Comparison of ENCODE assay signal across 8 cellular contexts in the genomic region with DNA sequence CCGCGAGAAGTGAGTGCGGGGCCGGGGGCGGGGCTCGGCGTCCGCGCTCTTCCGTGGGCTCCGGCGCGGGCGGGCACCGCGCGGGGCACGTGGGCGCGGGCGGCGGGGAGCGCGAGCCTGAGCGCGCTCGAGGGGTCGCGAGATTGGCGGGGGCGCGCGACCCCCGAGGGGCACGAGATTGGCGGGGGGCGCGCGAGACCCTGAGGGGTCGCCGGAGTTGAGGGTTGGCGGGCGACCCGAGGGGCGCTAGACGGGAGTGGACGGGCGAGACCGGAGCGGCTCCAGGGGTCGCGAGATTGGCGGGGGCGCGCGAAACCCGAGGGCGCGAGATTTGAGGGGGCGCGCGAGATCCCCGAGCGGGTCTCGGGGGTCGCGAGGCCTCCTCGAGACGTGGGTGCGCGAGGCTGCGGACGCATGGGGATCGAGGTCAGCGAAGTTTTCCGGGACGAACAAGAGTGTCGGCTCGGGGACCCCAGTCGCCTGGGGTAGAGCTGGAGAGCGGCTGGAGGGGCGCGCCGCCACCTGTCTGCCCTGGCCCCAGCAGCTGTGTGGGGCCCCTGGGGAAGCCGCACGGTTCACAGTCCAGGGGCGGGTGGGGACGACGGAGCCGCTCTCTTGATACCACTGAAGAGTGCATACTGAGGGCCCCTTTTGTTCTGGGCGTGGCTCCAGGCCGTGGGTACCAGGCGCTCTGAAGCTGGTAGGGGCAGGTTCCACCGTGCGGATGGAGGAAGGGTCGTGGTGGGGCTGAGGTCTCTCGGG. TPM values are rescaled to one million over a fixed set of nuclear protein-coding genes. Genes with fewer than 3 reads are reported as not detected.
DNase-seq lines count a peak whose midpoint lies in the region; ATAC-seq and TF ChIP-seq lines count a peak whose summit lies in the region.

No MANE protein-coding gene starts in this region.

- H3K9me3 Mint-ChIP-seq in IgD-negative memory B cell: no peaks in the 10 kb centered on the region

- peaks cover 22 to 46% (median 30%) of the 10 kb centered on the region in 3 donors for H3K4me1 Mint-ChIP-seq in IgD-negative memory B cell

- H3K27ac Mint-ChIP-seq in IgD-negative memory B cell: peak overlapping the region; percentile 76 to 96 (median 85)

- H3K4me3 ChIP-seq in foreskin fibroblast (ENCODE audit: low read depth in 1 of 2, low read length in 2 of 2): peak overlapping the region; percentile 73 to 84

- no peak for ATAC-seq in sciatic nerve
- ATAC-seq in HG02970 (IDR thresholded peaks at IDR 0.05; ENCODE audit: low FRiP score, unreplicated experiment): no peak

- TF ChIP-seq CTCF in foreskin fibroblast (IDR thresholded peaks at IDR 0.05; ENCODE audit: low read depth, low read length): no peak

- H3K27me3 Mint-ChIP-seq in IgD-negative memory B cell: peaks cover 25% of the 10 kb centered on the region

- intact Hi-C loops in sciatic nerve (cut with DNase I): no loop called here

- DNase-seq in DMS79 treated with DMSO at 0.1 percent for 48 hours (lab: John Stamatoyannopoulos, UW) (peak; percentile 22), DMS79 (lab: John Stamatoyannopoulos, UW) (no peak), foreskin fibroblast (peak in 1 of 2 donors; percentile 57), sciatic nerve (ENCODE audit: low spot score) (peak; percentile 76), NCI-H1930 (lab: John Stamatoyannopoulos, UW) (no peak)
- peak; percentile 45 for DNase-seq in activated CD8-positive, alpha-beta memory T cell treated with anti-CD3 and anti-CD28 coated beads, Interleukin-2, amount 50 U/mL, for 4 hours

- peak overlapping the region; percentile 72 to 94 (median 78) for H3K4me3 Mint-ChIP-seq in IgD-negative memory B cell

- H3K36me3 Mint-ChIP-seq in IgD-negative memory B cell: peaks cover 1% of the 10 kb centered on the region

RNA-seq across cellular contexts. Expression of a gene that starts 0.7 kb away (rescaled TPM):
- polyA plus RNA-seq in IgD-negative memory B cell: 97.4 TPM
- total RNA-seq in sciatic nerve: 82.5 TPM

RNA-seq across cellular contexts. Expression of a gene that starts 18.1 kb away (rescaled TPM):
- 17.2 TPM for polyA plus RNA-seq in IgD-negative memory B cell
- 112 TPM for total RNA-seq in sciatic nerve

RNA-seq across cellular contexts. Expression of a gene that starts 22.5 kb away (rescaled TPM):
- polyA plus RNA-seq in IgD-negative memory B cell: 14.9 TPM
- 8.2 TPM for total RNA-seq in sciatic nerve

RNA-seq across cellular contexts. Expression of a gene that starts 33.9 kb away (rescaled TPM):
- not detected for polyA plus RNA-seq in IgD-negative memory B cell
- 8.3 TPM for total RNA-seq in sciatic nerve

Comparison
In these comparisons a context has a peak if more than half of its experiments do, and no peak if none do; other contexts are left out.
1. DNase-seq: peak in DMS79 treated with DMSO at 0.1 percent for 48 hours (single experiment), activated CD8-positive, alpha-beta memory T cell treated with anti-CD3 and anti-CD28 coated beads, Interleukin-2, amount 50 U/mL, for 4 hours (single experiment) and sciatic nerve (single experiment); none in DMS79 (single experiment) and NCI-H1930 (0 of 2).